In the genomic region with DNA sequence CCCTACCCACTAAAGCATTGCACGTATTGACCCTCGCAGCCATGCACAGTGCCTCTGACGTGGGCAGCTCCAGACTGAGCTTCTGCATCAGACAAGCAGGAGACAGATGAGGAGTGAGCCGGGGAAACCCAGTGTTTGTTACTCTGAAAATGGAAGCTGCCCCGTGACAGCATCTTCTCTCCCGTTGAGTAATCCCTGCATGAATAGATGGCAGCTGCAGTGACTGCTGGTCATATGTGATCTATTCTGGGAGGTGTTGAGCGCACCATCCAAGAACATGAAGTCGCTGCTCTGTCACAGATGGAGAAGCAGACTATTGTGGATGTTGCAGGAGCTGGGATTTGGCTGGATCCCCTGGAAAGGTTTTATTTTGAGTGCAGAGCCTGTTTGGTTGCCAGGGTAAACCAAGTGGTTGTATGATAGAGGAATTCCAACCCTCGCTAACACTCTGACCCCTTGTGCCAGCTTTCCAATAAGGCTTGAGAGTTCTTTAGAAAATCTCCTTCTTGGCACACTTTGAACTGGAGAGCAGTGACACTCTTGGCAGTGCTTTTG, we compare ENCODE assay signal across 10 cellular contexts.
DNase-seq lines count a peak whose midpoint lies in the region; ATAC-seq lines count a peak whose summit lies in the region.
"Had no signal": no experiment of that assay in that cellular context is flagged by ENCODE, and none has a peak within 500 bp of the region (broad histone marks: within the 10 kb centered on the region; RNA-seq: fewer than 3 reads in every experiment).

No MANE protein-coding gene starts in this region.

- intact Hi-C loops in activated CD4-positive, alpha-beta memory T cell treated with anti-CD3 and anti-CD28 coated beads for 36 hours (cut with micrococcal nuclease), result no loop called here

- CTCF ChIA-PET in activated CD4-positive, alpha-beta memory T cell treated with anti-CD3 and anti-CD28 coated beads for 36 hours (lab: Charles Lee), result no interaction called here

- H3K9me3 Mint-ChIP-seq in immature natural killer cell, result no peaks in the 10 kb centered on the region
- peaks cover 10% of the 10 kb centered on the region for H3K9me3 Mint-ChIP-seq in activated CD4-positive, alpha-beta memory T cell treated with anti-CD3 and anti-CD28 coated beads for 36 hours

- peak; percentile 36 for ATAC-seq in GM21619 (IDR thresholded peaks at IDR 0.05; ENCODE audit: unreplicated experiment)
- ATAC-seq in HG03521 (IDR thresholded peaks at IDR 0.05; ENCODE audit: unreplicated experiment), result no peak

- peak overlapping the region in 2 of 6 donors; percentile 16 to 28 for H3K27ac Mint-ChIP-seq in immature natural killer cell
- no peak overlapping the region for H3K27ac Mint-ChIP-seq in activated CD4-positive, alpha-beta memory T cell treated with anti-CD3 and anti-CD28 coated beads for 36 hours
- H3K27ac Mint-ChIP-seq: activated naive CD4-positive, alpha-beta T cell treated with anti-CD3 and anti-CD28 coated beads, Interleukin-2, amount 50 U/mL, for 24 hours had no signal

- POLR2A ChIA-PET in activated CD4-positive, alpha-beta memory T cell treated with anti-CD3 and anti-CD28 coated beads for 36 hours (lab: Charles Lee), result no interaction called here

- peak; percentile 53 for DNase-seq in AG08396 (ENCODE audit: low spot score)
- DNase-seq in anterior cingulate cortex (lab: John Stamatoyannopoulos, UW), result peak in 55 of 58 donors; percentile 15 to 93 (median 65)
- DNase-seq in immature natural killer cell, result no peak
- no peak for DNase-seq in stimulated activated CD4-positive, alpha-beta T cell treated with anti-CD3 and anti-CD28 coated beads, Interleukin-2, amount 100 ng/mL, for 48 hours
- DNase-seq in activated CD4-positive, alpha-beta memory T cell treated with anti-CD3 and anti-CD28 coated beads for 36 hours, result no peak
- DNase-seq: Kasumi-1 had no signal

- H3K27me3 Mint-ChIP-seq in immature natural killer cell (ENCODE audit: low read depth in 3 of 3), result peaks cover 0 to 4% (median 0%) of the 10 kb centered on the region in 3 donors
- H3K27me3 Mint-ChIP-seq in activated CD4-positive, alpha-beta memory T cell treated with anti-CD3 and anti-CD28 coated beads for 36 hours, result no peaks in the 10 kb centered on the region
- H3K27me3 Mint-ChIP-seq: activated naive CD4-positive, alpha-beta T cell treated with anti-CD3 and anti-CD28 coated beads, Interleukin-2, amount 50 U/mL, for 24 hours had no signal

- H3K27me3 ChIP-seq in layer of hippocampus (ENCODE audit: control insufficient read depth, insufficient read depth, low read length), result no peaks in the 10 kb centered on the region

- H3K4me3 Mint-ChIP-seq in immature natural killer cell, result no peak overlapping the region
- no peak overlapping the region for H3K4me3 Mint-ChIP-seq in activated CD4-positive, alpha-beta memory T cell treated with anti-CD3 and anti-CD28 coated beads for 36 hours
- H3K4me3 Mint-ChIP-seq: activated naive CD4-positive, alpha-beta T cell treated with anti-CD3 and anti-CD28 coated beads, Interleukin-2, amount 50 U/mL, for 24 hours had no signal

- H3K27ac ChIP-seq in layer of hippocampus (ENCODE audit: low read depth, low read length), result peak overlapping the region; percentile 66

- H3K36me3 Mint-ChIP-seq in immature natural killer cell, result peaks cover 0 to 4% (median 0%) of the 10 kb centered on the region in 3 donors
- H3K36me3 Mint-ChIP-seq in activated CD4-positive, alpha-beta memory T cell treated with anti-CD3 and anti-CD28 coated beads for 36 hours, result peaks cover 21% of the 10 kb centered on the region

- peaks cover 0 to 1% of the 10 kb centered on the region in 2 donors for H3K4me1 Mint-ChIP-seq in immature natural killer cell
- no peaks in the 10 kb centered on the region for H3K4me1 Mint-ChIP-seq in activated CD4-positive, alpha-beta memory T cell treated with anti-CD3 and anti-CD28 coated beads for 36 hours (ENCODE audit: low read depth)

Comparison
In these comparisons a context has a peak if more than half of its experiments do, and no peak if none do; other contexts are left out.
1. DNase-seq: peak in AG08396 (single experiment) and anterior cingulate cortex (55 of 58); none in immature natural killer cell (0 of 3), stimulated activated CD4-positive, alpha-beta T cell treated with anti-CD3 and anti-CD28 coated beads, Interleukin-2, amount 100 ng/mL, for 48 hours (0 of 2) and activated CD4-positive, alpha-beta memory T cell treated with anti-CD3 and anti-CD28 coated beads for 36 hours (single experiment).